In genomic region chr3:129195731-129196256, GRCh38 we compare ENCODE assay signal across 8 cellular contexts. TPM values are rescaled to one million over a fixed set of nuclear protein-coding genes. Genes with fewer than 3 reads are reported as not detected.
DNase-seq lines count a peak whose midpoint lies in the region; ATAC-seq and TF ChIP-seq lines count a peak whose summit lies in the region.

No MANE protein-coding gene starts in this region.

- H3K27me3 Mint-ChIP-seq in activated T-helper 1 cell treated with anti-CD3 and anti-CD28 coated beads, Interleukin-12 subunit alpha, Interleukin-12 subunit beta, Interleukin-2, Interleukin-4 antibody, amounts not matched to agents 30 ng/mL and 10 ng/mL and 1 ng/mL, durations not matched to agents 14 hours and 24 hours and 36 hours (ENCODE audit: insufficient read depth), result no peaks in the 10 kb centered on the region

- ATAC-seq in GM21529 (IDR thresholded peaks at IDR 0.05; ENCODE audit: unreplicated experiment), result no peak

- DNase-seq in NOMO-1 treated with dmso at 0.1 percent for 144 hours (lab: John Stamatoyannopoulos, UW; ENCODE audit: unreplicated experiment), result peak; percentile 47
- peak in 8 of 10 donors; percentile 47 to 75 (median 57) for DNase-seq in dorsolateral prefrontal cortex
- peak; percentile 19 for DNase-seq in middle frontal gyrus (ENCODE audit: extremely low spot score, low spot score)
- no peak for DNase-seq in activated naive CD4-positive, alpha-beta T cell (lab: John Stamatoyannopoulos, UW)
- no peak for DNase-seq in NCI-H2171 treated with DMSO at 0.1 percent for 48 hours (lab: John Stamatoyannopoulos, UW)
- DNase-seq in activated T-helper 1 cell treated with anti-CD3 and anti-CD28 coated beads, Interleukin-12 subunit alpha, Interleukin-12 subunit beta, Interleukin-2, Interleukin-4 antibody, amounts not matched to agents 30 ng/mL and 10 ng/mL and 1 ng/mL, durations not matched to agents 14 hours and 24 hours and 36 hours (ENCODE audit: low spot score), result no peak

- H3K4me3 Mint-ChIP-seq in activated T-helper 1 cell treated with anti-CD3 and anti-CD28 coated beads, Interleukin-12 subunit alpha, Interleukin-12 subunit beta, Interleukin-2, Interleukin-4 antibody, amounts not matched to agents 30 ng/mL and 10 ng/mL and 1 ng/mL, durations not matched to agents 14 hours and 24 hours and 36 hours, result no peak overlapping the region

- intact Hi-C loops in dorsolateral prefrontal cortex (cut with DNase I), result loop anchor here in 1 of 2 donors (5.0 kb wide), 1 partner anchor 52 kb away; the partner anchor contains the start of gene COPG1
- intact Hi-C loops in activated T-helper 1 cell treated with anti-CD3 and anti-CD28 coated beads, Interleukin-12 subunit alpha, Interleukin-12 subunit beta, Interleukin-2, Interleukin-4 antibody, amounts not matched to agents 30 ng/mL and 10 ng/mL and 1 ng/mL, durations not matched to agents 14 hours and 24 hours and 36 hours (cut with micrococcal nuclease), result no loop called here

- no peaks in the 10 kb centered on the region for H3K27me3 ChIP-seq in dorsolateral prefrontal cortex

- H3K4me3 ChIP-seq in dorsolateral prefrontal cortex, result peak overlapping the region in 42 of 59 donors; percentile 2 to 54 (median 25)

- TF ChIP-seq CTCF in C4-2B (conservative IDR thresholded peaks at IDR 0.05) (no peak), dorsolateral prefrontal cortex (IDR thresholded peaks at IDR 0.05 in 54 of 56, conservative IDR thresholded peaks at IDR 0.05 in 2 of 56; ENCODE audit: low read depth in 1 of 56, partially characterized antibody in 56 of 56) (peak in 4 of 56 donors; percentile 9 to 28 (median 14))

- H3K36me3 Mint-ChIP-seq in activated T-helper 1 cell treated with anti-CD3 and anti-CD28 coated beads, Interleukin-12 subunit alpha, Interleukin-12 subunit beta, Interleukin-2, Interleukin-4 antibody, amounts not matched to agents 30 ng/mL and 10 ng/mL and 1 ng/mL, durations not matched to agents 14 hours and 24 hours and 36 hours (ENCODE audit: low read depth), result no peaks in the 10 kb centered on the region

- no peaks in the 10 kb centered on the region for H3K9me3 Mint-ChIP-seq in activated T-helper 1 cell treated with anti-CD3 and anti-CD28 coated beads, Interleukin-12 subunit alpha, Interleukin-12 subunit beta, Interleukin-2, Interleukin-4 antibody, amounts not matched to agents 30 ng/mL and 10 ng/mL and 1 ng/mL, durations not matched to agents 14 hours and 24 hours and 36 hours

- no peak overlapping the region for H3K27ac Mint-ChIP-seq in activated T-helper 1 cell treated with anti-CD3 and anti-CD28 coated beads, Interleukin-12 subunit alpha, Interleukin-12 subunit beta, Interleukin-2, Interleukin-4 antibody, amounts not matched to agents 30 ng/mL and 10 ng/mL and 1 ng/mL, durations not matched to agents 14 hours and 24 hours and 36 hours

- peak overlapping the region; percentile 83 for H3K27ac ChIP-seq in C4-2B
- peak overlapping the region; percentile 60 to 97 (median 91) for H3K27ac ChIP-seq in dorsolateral prefrontal cortex

- peaks cover 20% of the 10 kb centered on the region for H3K4me1 Mint-ChIP-seq in activated T-helper 1 cell treated with anti-CD3 and anti-CD28 coated beads, Interleukin-12 subunit alpha, Interleukin-12 subunit beta, Interleukin-2, Interleukin-4 antibody, amounts not matched to agents 30 ng/mL and 10 ng/mL and 1 ng/mL, durations not matched to agents 14 hours and 24 hours and 36 hours (ENCODE audit: low read depth)

RNA-seq across cellular contexts. Expression of gene CNBP, which starts 12.1 kb away (rescaled TPM):
- 100 to 1,000 TPM; 173 to 277 (median 229) TPM for total RNA-seq in dorsolateral prefrontal cortex
- total RNA-seq in activated T-helper 1 cell treated with anti-CD3 and anti-CD28 coated beads, Interleukin-12 subunit alpha, Interleukin-12 subunit beta, Interleukin-2, Interleukin-4 antibody, amounts not matched to agents 30 ng/mL and 10 ng/mL and 1 ng/mL, durations not matched to agents 14 hours and 24 hours and 36 hours, result 408 and 425 TPM in 2 replicates

RNA-seq across cellular contexts. Expression of gene ISY1, which starts 34.9 kb away (rescaled TPM):
- total RNA-seq in dorsolateral prefrontal cortex, result 10 to 100 TPM in 119 of 120 experiments, 1 to 10 TPM in 1; 9.5 to 31.1 (median 20.5) TPM
- total RNA-seq in activated T-helper 1 cell treated with anti-CD3 and anti-CD28 coated beads, Interleukin-12 subunit alpha, Interleukin-12 subunit beta, Interleukin-2, Interleukin-4 antibody, amounts not matched to agents 30 ng/mL and 10 ng/mL and 1 ng/mL, durations not matched to agents 14 hours and 24 hours and 36 hours, result 72.3 and 75.4 TPM in 2 replicates

RNA-seq across cellular contexts. Expression of gene COPG1, which starts 53.6 kb away (rescaled TPM):
- total RNA-seq in dorsolateral prefrontal cortex, result 100 to 1,000 TPM in 108 of 120 experiments, 10 to 100 TPM in 12; 64.7 to 179 (median 137) TPM
- total RNA-seq in activated T-helper 1 cell treated with anti-CD3 and anti-CD28 coated beads, Interleukin-12 subunit alpha, Interleukin-12 subunit beta, Interleukin-2, Interleukin-4 antibody, amounts not matched to agents 30 ng/mL and 10 ng/mL and 1 ng/mL, durations not matched to agents 14 hours and 24 hours and 36 hours, result 157 and 160 TPM in 2 replicates

Comparison
In these comparisons a context has a peak if more than half of its experiments do, and no peak if none do; other contexts are left out.
1. DNase-seq: peak in NOMO-1 treated with dmso at 0.1 percent for 144 hours (single experiment), dorsolateral prefrontal cortex (8 of 10) and middle frontal gyrus (single experiment); none in activated naive CD4-positive, alpha-beta T cell (0 of 4), NCI-H2171 treated with DMSO at 0.1 percent for 48 hours (single experiment) and activated T-helper 1 cell treated with anti-CD3 and anti-CD28 coated beads, Interleukin-12 subunit alpha, Interleukin-12 subunit beta, Interleukin-2, Interleukin-4 antibody, amounts not matched to agents 30 ng/mL and 10 ng/mL and 1 ng/mL, durations not matched to agents 14 hours and 24 hours and 36 hours (single experiment).